Comparison of ENCODE assay signal across 29 cellular contexts in genomic region chr2:144875996-144876395, GRCh38.
"Had no signal": no experiment of that assay in that cellular context is flagged by ENCODE, and none has a peak within 500 bp of the region (broad histone marks: within the 10 kb centered on the region; RNA-seq: fewer than 3 reads in every experiment).

No MANE protein-coding gene starts in this region.

- H2AFZ ChIP-seq: hepatocyte had no signal

- H3K4me1 ChIP-seq: prostate gland, vagina had no signal

- H3K79me2 ChIP-seq: hepatocyte had no signal

- H3K4me1 Mint-ChIP-seq: activated naive CD4-positive, alpha-beta T cell treated with anti-CD3 and anti-CD28 coated beads, Interleukin-2, amount 50 U/mL, for 24 hours; activated naive CD8-positive, alpha-beta T cell treated with anti-CD3 and anti-CD28 coated beads, Interleukin-2, amount 50 U/mL, for 24 hours; endodermal cell; naive B cell; nephron progenitor cell; T-helper 17 cell had no signal

- H3K27ac Mint-ChIP-seq: activated naive CD4-positive, alpha-beta T cell treated with anti-CD3 and anti-CD28 coated beads, Interleukin-2, amount 50 U/mL, for 24 hours; activated naive CD8-positive, alpha-beta T cell treated with anti-CD3 and anti-CD28 coated beads, Interleukin-2, amount 50 U/mL, for 24 hours; dendritic cell treated with granulocyte-macrophage colony-stimulating factor and Interleukin-4, amounts not matched to agents 40 ng/mL and 50 ng/mL, for 4 days; endodermal cell; mesothelial cell of epicardium; naive B cell; nephron progenitor cell; T-helper 17 cell; type B pancreatic cell had no signal

- H3K27me3 Mint-ChIP-seq: activated naive CD4-positive, alpha-beta T cell treated with anti-CD3 and anti-CD28 coated beads, Interleukin-2, amount 50 U/mL, for 24 hours; dendritic cell treated with granulocyte-macrophage colony-stimulating factor and Interleukin-4, amounts not matched to agents 40 ng/mL and 50 ng/mL, for 4 days; naive B cell; type B pancreatic cell had no signal

- H3K36me3 ChIP-seq: gastroesophageal sphincter, neutrophil, ovary, prostate gland, vagina, WERI-Rb-1 had no signal

- H3K27me3 ChIP-seq: gastroesophageal sphincter, hepatocyte, neutrophil, ovary, vagina had no signal

- H3K4me3 Mint-ChIP-seq: activated naive CD4-positive, alpha-beta T cell treated with anti-CD3 and anti-CD28 coated beads, Interleukin-2, amount 50 U/mL, for 24 hours; activated naive CD8-positive, alpha-beta T cell treated with anti-CD3 and anti-CD28 coated beads, Interleukin-2, amount 50 U/mL, for 24 hours; dendritic cell treated with granulocyte-macrophage colony-stimulating factor and Interleukin-4, amounts not matched to agents 40 ng/mL and 50 ng/mL, for 4 days; endodermal cell; mesothelial cell of epicardium; naive B cell; nephron progenitor cell; T-helper 17 cell; type B pancreatic cell had no signal

- H3K9me3 Mint-ChIP-seq: activated naive CD4-positive, alpha-beta T cell treated with anti-CD3 and anti-CD28 coated beads, Interleukin-2, amount 50 U/mL, for 24 hours; activated naive CD8-positive, alpha-beta T cell treated with anti-CD3 and anti-CD28 coated beads, Interleukin-2, amount 50 U/mL, for 24 hours; dendritic cell treated with granulocyte-macrophage colony-stimulating factor and Interleukin-4, amounts not matched to agents 40 ng/mL and 50 ng/mL, for 4 days; endodermal cell; naive B cell; type B pancreatic cell had no signal

- H3K4me2 ChIP-seq: hepatocyte had no signal

- H3K27ac ChIP-seq: gastroesophageal sphincter, hepatocyte, neutrophil, ovary, prostate gland, skin epidermis, vagina, WERI-Rb-1 had no signal

- H3K4me3 ChIP-seq: gastroesophageal sphincter, hepatocyte, ovary, prostate gland, skin epidermis, vagina had no signal

- H3K36me3 Mint-ChIP-seq: activated naive CD4-positive, alpha-beta T cell treated with anti-CD3 and anti-CD28 coated beads, Interleukin-2, amount 50 U/mL, for 24 hours; mesothelial cell of epicardium; naive B cell; type B pancreatic cell had no signal

- DNase-seq: activated CD4-positive, alpha-beta T cell treated with anti-CD3 and anti-CD28 coated beads for 48 hours; activated CD4-positive, alpha-beta T cell treated with anti-CD3 and anti-CD28 coated beads, Interleukin-2, amount 50 U/mL, for 48 hours; activated CD8-positive, alpha-beta memory T cell treated with anti-CD3 and anti-CD28 coated beads, Interleukin-2, amount 50 U/mL, for 4 hours; activated gamma-delta T cell; activated naive CD8-positive, alpha-beta T cell treated with anti-CD3 and anti-CD28 coated beads, Interleukin-2, amount 50 U/mL, for 24 hours; activated T-cell treated with anti-CD3 and anti-CD28 coated beads, Interleukin-2, amount 50 U/mL, for 1 hour; central memory CD4-positive, alpha-beta T cell; endodermal cell; left colon; naive B cell; nephron progenitor cell; ovary; retina; stimulated activated CD4-positive, alpha-beta T cell treated with anti-CD3 and anti-CD28 coated beads, Interleukin-12 subunit alpha, Interleukin-12 subunit beta, amount 100 ng/mL, for 4 hours; stimulated activated CD4-positive, alpha-beta T cell treated with anti-CD3 and anti-CD28 coated beads, Interleukin-4, amount 100 ng/mL, for 1 hour; stimulated activated naive CD8-positive, alpha-beta T cell treated with anti-CD3 and anti-CD28 coated beads, Interleukin-15, Interleukin-2, amounts not matched to agents 100 U/mL and 50 U/mL, for 24 hours; T-helper 17 cell; T1000; WERI-Rb-1 had no signal

- H3K9me3 ChIP-seq: gastroesophageal sphincter, neutrophil, ovary, prostate gland, vagina had no signal
